8 cellular contexts compared by ENCODE assay signal in genomic region chr16:89863741-89864391, GRCh38. TPM values are rescaled to one million over a fixed set of nuclear protein-coding genes. Genes with fewer than 3 reads are reported as not detected.
DNase-seq lines count a peak whose midpoint lies in the region; ATAC-seq lines count a peak whose summit lies in the region.

No MANE protein-coding gene starts in this region.

- intact Hi-C loops in left cardiac atrium (cut with DNase I) = loop anchor here (5.0 kb wide), 2 partner anchors 112 to 162 kb away; partner anchors contain the start of gene SPATA2L (in 2 of the 2)

- H3K9me3 Mint-ChIP-seq in stimulated activated naive CD8-positive, alpha-beta T cell treated with anti-CD3 and anti-CD28 coated beads, Interleukin-15, Interleukin-2, amounts not matched to agents 100 ng/mL and 50 ng/mL, for 24 hours = no peaks in the 10 kb centered on the region

- DNase-seq in activated CD4-positive, CD25-positive, alpha-beta regulatory T cell treated with anti-CD3 and anti-CD28 coated beads, Interleukin-2, amount 50 U/mL, for 16 hours (ENCODE audit: low read depth, low spot score) = peak; percentile 28
- DNase-seq in activated CD4-positive, CD25-positive, alpha-beta regulatory T cell (lab: John Stamatoyannopoulos, UW) = no peak
- DNase-seq in activated T-helper 9 cell treated with anti-CD3 and anti-CD28 coated beads, Interleukin-2, amount 50 U/mL, for 16 hours (ENCODE audit: low read depth) = peak; percentile 11
- DNase-seq in left cardiac atrium (no peak), glomerular visceral epithelial cell (ENCODE audit: extremely low spot score) (no peak), NCI-H2029 treated with DMSO at 0.1 percent for 48 hours (lab: John Stamatoyannopoulos, UW) (no peak)

- no peaks in the 10 kb centered on the region for H3K36me3 Mint-ChIP-seq in stimulated activated naive CD8-positive, alpha-beta T cell treated with anti-CD3 and anti-CD28 coated beads, Interleukin-15, Interleukin-2, amounts not matched to agents 100 ng/mL and 50 ng/mL, for 24 hours (ENCODE audit: low read depth)

- no peaks in the 10 kb centered on the region for H3K27me3 Mint-ChIP-seq in stimulated activated naive CD8-positive, alpha-beta T cell treated with anti-CD3 and anti-CD28 coated beads, Interleukin-15, Interleukin-2, amounts not matched to agents 100 ng/mL and 50 ng/mL, for 24 hours

- H3K4me3 Mint-ChIP-seq in stimulated activated naive CD8-positive, alpha-beta T cell treated with anti-CD3 and anti-CD28 coated beads, Interleukin-15, Interleukin-2, amounts not matched to agents 100 ng/mL and 50 ng/mL, for 24 hours = peak overlapping the region; percentile 65

- H3K4me1 Mint-ChIP-seq in stimulated activated naive CD8-positive, alpha-beta T cell treated with anti-CD3 and anti-CD28 coated beads, Interleukin-15, Interleukin-2, amounts not matched to agents 100 ng/mL and 50 ng/mL, for 24 hours (ENCODE audit: low read depth) = peaks cover 32% of the 10 kb centered on the region

- peak; percentile 73 for ATAC-seq in HG03354 (IDR thresholded peaks at IDR 0.05; ENCODE audit: poor library complexity, severe bottlenecking, unreplicated experiment)
- peak; percentile 48 to 51 for ATAC-seq in left cardiac atrium

- peak overlapping the region; percentile 79 for H3K27ac Mint-ChIP-seq in stimulated activated naive CD8-positive, alpha-beta T cell treated with anti-CD3 and anti-CD28 coated beads, Interleukin-15, Interleukin-2, amounts not matched to agents 100 ng/mL and 50 ng/mL, for 24 hours

RNA-seq across cellular contexts. Expression of gene TCF25, which starts 9.5 kb away (rescaled TPM):
- 100 to 1,000 TPM in 1 of 2 donors, 10 to 100 TPM in 1; 85.7 to 131 TPM for total RNA-seq in left cardiac atrium

RNA-seq across cellular contexts. Expression of gene SPIRE2, which starts 35.6 kb away (rescaled TPM):
- total RNA-seq in left cardiac atrium = 1 to 10 TPM; 1.2 to 2.0 TPM

RNA-seq across cellular contexts. Expression of gene FANCA, which starts 47.4 kb away (rescaled TPM):
- 1 to 10 TPM; 3.6 to 4.4 TPM for total RNA-seq in left cardiac atrium

RNA-seq across cellular contexts. Expression of gene MC1R, which starts 54.8 kb away (rescaled TPM):
- 1 to 10 TPM; 1.9 to 2.3 TPM for total RNA-seq in left cardiac atrium

RNA-seq across cellular contexts. Expression of gene TUBB3, which starts 59.3 kb away (rescaled TPM):
- 1 to 10 TPM; 3.9 to 8.8 TPM for total RNA-seq in left cardiac atrium

Comparison
In these comparisons a context has a peak if more than half of its experiments do, and no peak if none do; other contexts are left out.
1. DNase-seq: peak in activated CD4-positive, CD25-positive, alpha-beta regulatory T cell treated with anti-CD3 and anti-CD28 coated beads, Interleukin-2, amount 50 U/mL, for 16 hours (single experiment) and activated T-helper 9 cell treated with anti-CD3 and anti-CD28 coated beads, Interleukin-2, amount 50 U/mL, for 16 hours (single experiment); none in activated CD4-positive, CD25-positive, alpha-beta regulatory T cell (0 of 4), left cardiac atrium (single experiment), glomerular visceral epithelial cell (single experiment) and NCI-H2029 treated with DMSO at 0.1 percent for 48 hours (single experiment).